In genomic region chr11:128318856-128319474, GRCh38 we compare ENCODE assay signal across 8 cellular contexts.
A peak's percentile ranks its signal among the peaks of the same experiment; 100 is the strongest.
DNase-seq lines count a peak whose midpoint lies in the region; ATAC-seq and TF ChIP-seq lines count a peak whose summit lies in the region.

No MANE protein-coding gene starts in this region.

- H3K4me1 ChIP-seq in right cardiac atrium (ENCODE audit: control insufficient read depth, insufficient read depth, low read length) = no peaks in the 10 kb centered on the region
- no peaks in the 10 kb centered on the region for H3K4me1 ChIP-seq in foreskin keratinocyte

- H3K36me3 Mint-ChIP-seq in activated CD8-positive, alpha-beta memory T cell treated with anti-CD3 and anti-CD28 coated beads, Interleukin-2, amount 10 ng/mL, durations not matched to agents 7 days and 5 days = peaks cover 53% of the 10 kb centered on the region

- no peaks in the 10 kb centered on the region for H3K27me3 Mint-ChIP-seq in activated CD8-positive, alpha-beta memory T cell treated with anti-CD3 and anti-CD28 coated beads, Interleukin-2, amount 10 ng/mL, durations not matched to agents 7 days and 5 days

- H3K4me3 Mint-ChIP-seq in activated CD8-positive, alpha-beta memory T cell treated with anti-CD3 and anti-CD28 coated beads, Interleukin-2, amount 10 ng/mL, durations not matched to agents 7 days and 5 days = no peak overlapping the region

- WGBS in right cardiac atrium = 76% methylated on average over 8 of the region's 8 CpGs

- H3K27ac Mint-ChIP-seq in activated CD8-positive, alpha-beta memory T cell treated with anti-CD3 and anti-CD28 coated beads, Interleukin-2, amount 10 ng/mL, durations not matched to agents 7 days and 5 days = peak overlapping the region; percentile 89

- CTCF ChIA-PET in activated CD8-positive, alpha-beta memory T cell treated with anti-CD3 and anti-CD28 coated beads, Interleukin-2, amount 10 ng/mL, durations not matched to agents 7 days and 5 days (lab: Charles Lee) = interaction anchor here (0.8 to 3.5 kb wide), 11 partner anchors 12 to 154 kb away, joined by 3 to 30 read pairs (median 4); no protein-coding TSS in a partner anchor

- intact Hi-C loops in right cardiac atrium (cut with DNase I) = no loop called here

- H3K27me3 ChIP-seq in right cardiac atrium (ENCODE audit: control insufficient read depth, insufficient read depth) (no peaks in the 10 kb centered on the region), foreskin keratinocyte (no peaks in the 10 kb centered on the region)

- peak; percentile 92 for DNase-seq in activated CD8-positive, alpha-beta memory T cell treated with anti-CD3 and anti-CD28 coated beads, Interleukin-2, amount 10 ng/mL, durations not matched to agents 7 days and 5 days
- peak; percentile 73 to 75 (median 74) for DNase-seq in stimulated activated CD4-positive, alpha-beta T cell treated with anti-CD3 and anti-CD28 coated beads, Interleukin-12 subunit alpha, Interleukin-12 subunit beta, amount 100 ng/mL, for 48 hours (ENCODE audit: low read depth in 2 of 3, low spot score in 1 of 3)
- DNase-seq in right cardiac atrium = no peak
- no peak for DNase-seq in NCI-H1417 treated with DMSO at 0.1 percent for 48 hours (lab: John Stamatoyannopoulos, UW)
- DNase-seq in foreskin keratinocyte = no peak
- DNase-seq in NCI-H510A (lab: John Stamatoyannopoulos, UW) = no peak

- no peaks in the 10 kb centered on the region for H3K9me3 ChIP-seq in right cardiac atrium (ENCODE audit: control insufficient read depth, low read length)

- H3K4me1 Mint-ChIP-seq in activated CD8-positive, alpha-beta memory T cell treated with anti-CD3 and anti-CD28 coated beads, Interleukin-2, amount 10 ng/mL, durations not matched to agents 7 days and 5 days = peaks cover 85% of the 10 kb centered on the region

- TF ChIP-seq CTCF in foreskin keratinocyte (conservative IDR thresholded peaks at IDR 0.05) = no peak

- H3K9me3 Mint-ChIP-seq in activated CD8-positive, alpha-beta memory T cell treated with anti-CD3 and anti-CD28 coated beads, Interleukin-2, amount 10 ng/mL, durations not matched to agents 7 days and 5 days (ENCODE audit: low read depth) = peaks cover 24% of the 10 kb centered on the region

- H3K27ac ChIP-seq in right cardiac atrium (ENCODE audit: low read length) (no peak overlapping the region), foreskin keratinocyte (no peak overlapping the region)

- ATAC-seq in GM18909 (IDR thresholded peaks at IDR 0.05; ENCODE audit: poor library complexity, unreplicated experiment) (peak; percentile 95), HG03066 (IDR thresholded peaks at IDR 0.05; ENCODE audit: low read depth, unreplicated experiment) (peak; percentile 80), right cardiac atrium (no peak), foreskin keratinocyte (no peak)
- peak; percentile 87 for ATAC-seq in activated CD8-positive, alpha-beta memory T cell treated with anti-CD3 and anti-CD28 coated beads, Interleukin-2, amount 10 ng/mL, durations not matched to agents 7 days and 5 days

- H3K4me3 ChIP-seq in right cardiac atrium (ENCODE audit: low read length) = no peak overlapping the region

Comparison
In these comparisons a context has a peak if more than half of its experiments do, and no peak if none do; other contexts are left out.
1. ATAC-seq: peak in GM18909 (single experiment), HG03066 (single experiment) and activated CD8-positive, alpha-beta memory T cell treated with anti-CD3 and anti-CD28 coated beads, Interleukin-2, amount 10 ng/mL, durations not matched to agents 7 days and 5 days (single experiment); none in right cardiac atrium (0 of 2) and foreskin keratinocyte (single experiment).
2. DNase-seq: peak in activated CD8-positive, alpha-beta memory T cell treated with anti-CD3 and anti-CD28 coated beads, Interleukin-2, amount 10 ng/mL, durations not matched to agents 7 days and 5 days (single experiment) and stimulated activated CD4-positive, alpha-beta T cell treated with anti-CD3 and anti-CD28 coated beads, Interleukin-12 subunit alpha, Interleukin-12 subunit beta, amount 100 ng/mL, for 48 hours (3 of 3); none in right cardiac atrium (0 of 3), NCI-H1417 treated with DMSO at 0.1 percent for 48 hours (single experiment), foreskin keratinocyte (0 of 2) and NCI-H510A (single experiment).